Comparison of ENCODE assay signal across 8 cellular contexts in the genomic region with DNA sequence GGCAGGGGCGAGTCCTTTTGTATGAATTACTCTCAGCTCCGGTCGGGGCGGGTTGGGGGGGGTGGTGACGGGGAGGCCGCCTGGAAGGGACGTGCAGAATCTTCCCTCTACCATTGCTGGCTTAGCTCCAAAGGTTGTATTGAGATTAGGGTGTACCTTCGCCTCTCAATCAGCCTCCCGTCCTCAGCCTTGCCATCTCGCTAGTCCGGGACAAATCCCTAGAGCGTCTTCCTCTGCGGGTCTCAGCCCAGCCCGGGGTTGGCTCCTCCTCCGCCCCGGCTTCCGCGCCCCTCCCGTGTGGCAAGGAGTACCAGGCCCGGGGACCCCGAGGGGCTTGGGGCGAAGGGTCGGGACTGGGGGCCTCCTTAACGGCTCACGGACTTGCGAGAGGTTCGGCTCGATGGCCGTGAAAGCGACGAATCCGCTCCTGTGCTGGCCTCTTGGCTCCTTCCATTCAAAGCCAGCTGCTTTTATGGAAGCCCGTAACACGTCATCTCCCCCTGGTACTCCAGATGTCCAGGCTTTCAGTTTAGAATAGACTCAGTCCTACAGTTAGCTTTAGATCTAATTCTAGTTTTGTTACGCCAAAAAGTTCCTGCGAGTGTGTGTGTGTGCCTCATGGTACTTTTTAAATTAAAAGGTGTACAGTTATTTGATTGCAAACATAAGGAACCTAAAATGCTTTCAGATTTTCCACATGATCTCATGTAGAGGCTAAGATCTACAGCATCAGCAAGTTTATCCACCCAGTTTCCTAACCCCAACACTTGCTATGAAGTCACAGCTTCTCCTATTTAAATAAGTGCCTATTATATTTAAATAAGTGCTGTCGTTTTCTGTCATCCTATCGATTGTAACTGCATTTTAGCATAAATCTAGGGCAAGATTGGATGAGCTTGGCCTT. TPM values are rescaled to one million over a fixed set of nuclear protein-coding genes. Genes with fewer than 3 reads are reported as not detected.
DNase-seq lines count a peak whose midpoint lies in the region; ATAC-seq and TF ChIP-seq lines count a peak whose summit lies in the region.

No MANE protein-coding gene starts in this region.

- TF ChIP-seq CTCF in CD14-positive monocyte (IDR thresholded peaks at IDR 0.05) (no peak), fibroblast of the aortic adventitia (IDR thresholded peaks at IDR 0.05; ENCODE audit: insufficient read depth, low read length) (no peak), neural progenitor cell (IDR thresholded peaks at IDR 0.05) (no peak), tibial nerve (IDR thresholded peaks at IDR 0.05) (peak in 1 of 5 experiments; percentile 10)

- no peaks in the 10 kb centered on the region for H3K27me3 ChIP-seq in neural progenitor cell
- no peaks in the 10 kb centered on the region for H3K27me3 ChIP-seq in tibial nerve

- intact Hi-C loops in CD14-positive monocyte (cut with micrococcal nuclease), result loop anchor here (2.0 to 5.0 kb wide), 3 partner anchors 59 to 131 kb away; a partner anchor contains a TSS

- no peak for DNase-seq in CD14-positive monocyte (ENCODE audit: low spot score)
- peak; percentile 53 for DNase-seq in NCI-H748 treated with DMSO at 0.1 percent for 48 hours (lab: John Stamatoyannopoulos, UW)
- DNase-seq in activated T-cell treated with anti-CD3 and anti-CD28 coated beads, Interleukin-2, amount 50 U/mL, for 24 hours, result peak; percentile 91
- peak; percentile 89 for DNase-seq in fibroblast of the aortic adventitia (ENCODE audit: low read depth)
- DNase-seq in neural progenitor cell (ENCODE audit: low spot score), result no peak
- peak in 1 of 2 donors; percentile 62 for DNase-seq in tibial nerve (ENCODE audit: low spot score in 2 of 2)

- H3K27ac Mint-ChIP-seq in CD14-positive monocyte (peak overlapping the region; percentile 96 to 100 (median 99)), neural progenitor cell (peak overlapping the region; percentile 99)
- H3K27ac Mint-ChIP-seq in activated T-cell treated with anti-CD3 and anti-CD28 coated beads, Interleukin-2, amount 50 U/mL, for 24 hours, result peak overlapping the region; percentile 99

- TF ChIP-seq POLR2A in tibial nerve (IDR thresholded peaks at IDR 0.05), result peak in 1 of 2 donors; percentile 62

- H3K4me3 ChIP-seq in fibroblast of the aortic adventitia (ENCODE audit: low read depth, low read length) (peak overlapping the region; percentile 69), neural progenitor cell (peak overlapping the region; percentile 76), tibial nerve (peak overlapping the region; percentile 71 to 91 (median 80))

- peak overlapping the region; percentile 79 for H3K4me2 ChIP-seq in neural progenitor cell

- H3K9ac ChIP-seq in neural progenitor cell, result peak overlapping the region; percentile 63

- peak overlapping the region; percentile 96 for H3K27ac ChIP-seq in neural progenitor cell
- peak overlapping the region; percentile 100 for H3K27ac ChIP-seq in tibial nerve

- H3K4me1 ChIP-seq in neural progenitor cell (peaks cover 17% of the 10 kb centered on the region), tibial nerve (peaks cover 2 to 49% (median 26%) of the 10 kb centered on the region in 4 donors)

- peaks cover 0 to 2% (median 0%) of the 10 kb centered on the region in 7 donors for H3K9me3 Mint-ChIP-seq in CD14-positive monocyte
- no peaks in the 10 kb centered on the region for H3K9me3 Mint-ChIP-seq in activated T-cell treated with anti-CD3 and anti-CD28 coated beads, Interleukin-2, amount 50 U/mL, for 24 hours
- no peaks in the 10 kb centered on the region for H3K9me3 Mint-ChIP-seq in neural progenitor cell

- peaks cover 51% of the 10 kb centered on the region for H3K79me2 ChIP-seq in neural progenitor cell (ENCODE audit: low read depth)

- peaks cover 30 to 35% of the 10 kb centered on the region in 2 donors for H3K36me3 Mint-ChIP-seq in CD14-positive monocyte
- H3K36me3 Mint-ChIP-seq in activated T-cell treated with anti-CD3 and anti-CD28 coated beads, Interleukin-2, amount 50 U/mL, for 24 hours (ENCODE audit: low read depth), result peaks cover 73% of the 10 kb centered on the region
- peaks cover 30% of the 10 kb centered on the region for H3K36me3 Mint-ChIP-seq in neural progenitor cell

- H2AFZ ChIP-seq in neural progenitor cell (replicated peaks), result peak overlapping the region; percentile 53

- peaks cover 41% of the 10 kb centered on the region for H3K4me1 Mint-ChIP-seq in CD14-positive monocyte
- H3K4me1 Mint-ChIP-seq in activated T-cell treated with anti-CD3 and anti-CD28 coated beads, Interleukin-2, amount 50 U/mL, for 24 hours (ENCODE audit: low read depth), result peaks cover 28% of the 10 kb centered on the region
- H3K4me1 Mint-ChIP-seq in neural progenitor cell, result peaks cover 30% of the 10 kb centered on the region

- H3K27me3 Mint-ChIP-seq in CD14-positive monocyte (ENCODE audit: low read depth in 3 of 3) (peaks cover 0 to 3% (median 3%) of the 10 kb centered on the region in 3 donors), neural progenitor cell (ENCODE audit: insufficient read depth, low read depth) (peaks cover 4% of the 10 kb centered on the region)
- H3K27me3 Mint-ChIP-seq in activated T-cell treated with anti-CD3 and anti-CD28 coated beads, Interleukin-2, amount 50 U/mL, for 24 hours, result no peaks in the 10 kb centered on the region

- 0 to 1% methylated on average over 28 to 33 of the region's 38 CpGs for WGBS in tibial nerve, 2 donors

- H4K20me1 ChIP-seq in neural progenitor cell (ENCODE audit: low read depth), result peaks cover 39% of the 10 kb centered on the region

- H3K4me3 Mint-ChIP-seq in CD14-positive monocyte (peak overlapping the region; percentile 95 to 96), neural progenitor cell (peak overlapping the region; percentile 93)
- peak overlapping the region; percentile 95 for H3K4me3 Mint-ChIP-seq in activated T-cell treated with anti-CD3 and anti-CD28 coated beads, Interleukin-2, amount 50 U/mL, for 24 hours

- H3F3A ChIP-seq in neural progenitor cell (ENCODE audit: low read depth), result peaks cover 50% of the 10 kb centered on the region

- H3K9me3 ChIP-seq in neural progenitor cell (ENCODE audit: low read depth) (no peaks in the 10 kb centered on the region), tibial nerve (no peaks in the 10 kb centered on the region)

- H3K36me3 ChIP-seq in neural progenitor cell (peaks cover 18% of the 10 kb centered on the region), tibial nerve (peaks cover 2 to 26% (median 10%) of the 10 kb centered on the region in 3 donors)

- TF ChIP-seq EP300 in tibial nerve (IDR thresholded peaks at IDR 0.05), result no peak

- ATAC-seq in GM19324 (IDR thresholded peaks at IDR 0.05; ENCODE audit: low FRiP score, unreplicated experiment) (peak; percentile 42), HG03378 (IDR thresholded peaks at IDR 0.05; ENCODE audit: unreplicated experiment) (peak; percentile 32)

RNA-seq across cellular contexts. Expression of a gene that starts 0.8 kb away (rescaled TPM):
- 1,000 to 10,000 TPM; 5,292 to 5,586 TPM for polyA plus RNA-seq in CD14-positive monocyte
- 16,505 and 21,603 TPM in 2 replicates for total RNA-seq in fibroblast of the aortic adventitia (ENCODE audit: low replicate concordance)
- 15,510 and 19,891 TPM in 2 replicates for total RNA-seq in neural progenitor cell (ENCODE audit: low replicate concordance)
- total RNA-seq in tibial nerve, result 1,000 to 10,000 TPM; 7,087 to 8,344 (median 7,781) TPM

Comparison
In these comparisons a context has a peak if more than half of its experiments do, and no peak if none do; other contexts are left out.
1. DNase-seq: peak in NCI-H748 treated with DMSO at 0.1 percent for 48 hours (single experiment), activated T-cell treated with anti-CD3 and anti-CD28 coated beads, Interleukin-2, amount 50 U/mL, for 24 hours (single experiment) and fibroblast of the aortic adventitia (single experiment); none in CD14-positive monocyte (single experiment) and neural progenitor cell (single experiment).
2. Peak in every context shown above with its lines, with median percentiles within 50 percentile points of each other: H3K27ac Mint-ChIP-seq, H3K4me3 Mint-ChIP-seq and H3K4me3 ChIP-seq.